ENCODE assay signal across 10 cellular contexts in the genomic region with DNA sequence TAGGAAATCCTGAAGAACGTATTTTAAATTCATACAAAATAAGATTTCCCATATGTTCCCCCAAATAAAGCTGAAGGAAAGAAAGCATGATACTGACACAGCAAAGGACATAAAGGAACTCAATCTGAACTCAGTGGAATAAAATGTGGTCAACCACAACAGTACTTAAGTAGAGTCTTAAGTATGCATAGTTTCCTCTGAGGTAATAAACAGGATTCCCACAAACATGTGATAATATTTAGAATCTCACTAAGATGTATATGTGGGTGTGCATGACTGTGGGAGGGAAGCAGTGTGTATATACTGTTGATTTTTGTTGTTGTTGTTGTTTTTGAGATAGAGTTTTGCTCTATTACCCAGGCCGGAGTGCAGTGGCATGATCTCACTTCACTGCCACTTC.
DNase-seq lines count a peak whose midpoint lies in the region; ATAC-seq and TF ChIP-seq lines count a peak whose summit lies in the region.
"Had no signal": no experiment of that assay in that cellular context is flagged by ENCODE, and none has a peak within 500 bp of the region (broad histone marks: within the 10 kb centered on the region; RNA-seq: fewer than 3 reads in every experiment).

No MANE protein-coding gene starts in this region.

- H3K4me1 ChIP-seq in breast epithelium (no peaks in the 10 kb centered on the region), aorta (ENCODE audit: control insufficient read depth in 1 of 2, insufficient read depth in 2 of 2, low read length in 2 of 2) (no peaks in the 10 kb centered on the region)

- TF ChIP-seq POLR2A in breast epithelium (IDR thresholded peaks at IDR 0.05) (no peak), lower leg skin (IDR thresholded peaks at IDR 0.05) (no peak)

- no peak overlapping the region for H3K27ac ChIP-seq in breast epithelium
- no peak overlapping the region for H3K27ac ChIP-seq in aorta (ENCODE audit: low read depth in 1 of 2, low read length in 2 of 2)

- no peaks in the 10 kb centered on the region for H3K27me3 Mint-ChIP-seq in MCF 10A (ENCODE audit: insufficient read depth, unreplicated experiment)

- peak; percentile 1 for DNase-seq in MCF 10A (ENCODE audit: unreplicated experiment)
- DNase-seq in breast epithelium (ENCODE audit: low spot score in 2 of 2), result no peak
- peak; percentile 63 for DNase-seq in fibroblast of pulmonary artery (ENCODE audit: low read depth)
- no peak for DNase-seq in lower leg skin (ENCODE audit: low spot score in 2 of 2)
- no peak for DNase-seq in aorta
- DNase-seq: left ventricle myocardium superior, RPMI8226 had no signal

- no peak overlapping the region for H3K27ac Mint-ChIP-seq in MCF 10A (ENCODE audit: low read depth, unreplicated experiment)

- TF ChIP-seq CTCF in MCF 10A (IDR thresholded peaks at IDR 0.05; ENCODE audit: unreplicated experiment) (no peak), breast epithelium (IDR thresholded peaks at IDR 0.05) (no peak), fibroblast of pulmonary artery (IDR thresholded peaks at IDR 0.05; ENCODE audit: low read length, missing control alignments) (no peak), lower leg skin (IDR thresholded peaks at IDR 0.05) (no peak)

- BruUV-seq in MCF 10A (replicated peaks; lab: Mats Ljungman, UMichigan), result no TSS peak

- H3K27me3 ChIP-seq in breast epithelium, result no peaks in the 10 kb centered on the region
- H3K27me3 ChIP-seq in aorta (ENCODE audit: control insufficient read depth in 1 of 2, insufficient read depth in 2 of 2, low read length in 1 of 2), result no peaks in the 10 kb centered on the region

- H3K9me3 ChIP-seq in breast epithelium (no peaks in the 10 kb centered on the region), aorta (ENCODE audit: control insufficient read depth, low read length) (no peaks in the 10 kb centered on the region)

- peaks cover 2% of the 10 kb centered on the region for H3K4me1 Mint-ChIP-seq in MCF 10A (ENCODE audit: insufficient read depth, unreplicated experiment)

- H3K4me3 ChIP-seq in breast epithelium, result no peak overlapping the region
- H3K4me3 ChIP-seq in fibroblast of pulmonary artery (replicated peaks; ENCODE audit: low read depth, low read length), result no peak overlapping the region
- H3K4me3 ChIP-seq in lower leg skin (ENCODE audit: low read depth, poor library complexity, severe bottlenecking), result no peak overlapping the region
- no peak overlapping the region for H3K4me3 ChIP-seq in aorta (ENCODE audit: low read length in 2 of 2)

- ATAC-seq in SK-N-SH treated with all-trans-retinoic acid at 6 μM for 48 hours (peak; percentile 88), HG03521 (IDR thresholded peaks at IDR 0.05; ENCODE audit: unreplicated experiment) (no peak), aorta (ENCODE audit: low FRiP score) (no peak), GM18909 (IDR thresholded peaks at IDR 0.05; ENCODE audit: poor library complexity, unreplicated experiment) (no peak)
- ATAC-seq: left ventricle myocardium superior had no signal

- CTCF ChIA-PET in MCF 10A (lab: Yijun Ruan, JAX), result no interaction called here

- H3K36me3 ChIP-seq in breast epithelium (no peaks in the 10 kb centered on the region), aorta (ENCODE audit: control insufficient read depth in 1 of 2, insufficient read depth in 2 of 2, low read length in 1 of 2) (peaks cover 0 to 4% of the 10 kb centered on the region in 2 donors)

- no peak overlapping the region for H3K4me3 Mint-ChIP-seq in MCF 10A (ENCODE audit: unreplicated experiment)

- intact Hi-C loops in MCF 10A (cut with micrococcal nuclease) (no loop called here), breast epithelium (cut with DNase I; ENCODE audit: low total_unique reads) (no loop called here), lower leg skin (cut with DNase I; ENCODE audit: low total_unique reads) (no loop called here), aorta (cut with DNase I) (no loop called here)

- 83 to 85% methylated on average over 2 of the region's 2 CpGs for WGBS in lower leg skin, 2 donors
- 94 to 97% methylated on average over 2 of the region's 2 CpGs for WGBS in aorta, 2 donors

- POLR2A ChIA-PET in MCF 10A (lab: Yijun Ruan, JAX), result interaction anchor here (1.1 kb wide), 1 partner anchor 10 kb away, joined by 3 read pairs; no protein-coding TSS in a partner anchor

- H3K36me3 Mint-ChIP-seq in MCF 10A (ENCODE audit: insufficient read depth, unreplicated experiment), result peaks cover 22% of the 10 kb centered on the region

- no peaks in the 10 kb centered on the region for H3K9me3 Mint-ChIP-seq in MCF 10A (ENCODE audit: unreplicated experiment)

TF ChIP-seq in SK-N-SH treated with all-trans-retinoic acid at 6 μM for 48 hours, 23 proteins besides CTCF, POLR2A, EP300 and RAD21 (continues in another document):
- no peak for TF ChIP-seq TOX (CRISPR knock-in tag; IDR thresholded peaks at IDR 0.05; ENCODE audit: borderline replicate concordance)
- no peak for TF ChIP-seq ARNTL (CRISPR knock-in tag; IDR thresholded peaks at IDR 0.05; ENCODE audit: borderline replicate concordance, low read depth)
- no peak for TF ChIP-seq ZFP30 (CRISPR knock-in tag; IDR thresholded peaks at IDR 0.05)
- TF ChIP-seq RARB (CRISPR knock-in tag; IDR thresholded peaks at IDR 0.05), result no peak
- no peak for TF ChIP-seq TCF4 (CRISPR knock-in tag; IDR thresholded peaks at IDR 0.05; ENCODE audit: borderline replicate concordance)
- TF ChIP-seq, protein P1, sequence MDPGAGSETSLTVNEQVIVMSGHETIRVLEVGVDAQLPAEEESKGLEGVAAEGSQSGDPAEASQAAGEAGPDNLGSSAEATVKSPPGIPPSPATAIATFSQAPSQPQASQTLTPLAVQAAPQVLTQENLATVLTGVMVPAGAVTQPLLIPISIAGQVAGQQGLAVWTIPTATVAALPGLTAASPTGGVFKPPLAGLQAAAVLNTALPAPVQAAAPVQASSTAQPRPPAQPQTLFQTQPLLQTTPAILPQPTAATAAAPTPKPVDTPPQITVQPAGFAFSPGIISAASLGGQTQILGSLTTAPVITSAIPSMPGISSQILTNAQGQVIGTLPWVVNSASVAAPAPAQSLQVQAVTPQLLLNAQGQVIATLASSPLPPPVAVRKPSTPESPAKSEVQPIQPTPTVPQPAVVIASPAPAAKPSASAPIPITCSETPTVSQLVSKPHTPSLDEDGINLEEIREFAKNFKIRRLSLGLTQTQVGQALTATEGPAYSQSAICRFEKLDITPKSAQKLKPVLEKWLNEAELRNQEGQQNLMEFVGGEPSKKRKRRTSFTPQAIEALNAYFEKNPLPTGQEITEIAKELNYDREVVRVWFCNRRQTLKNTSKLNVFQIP (CRISPR knock-in tag; IDR thresholded peaks at IDR 0.05; ENCODE audit: borderline replicate concordance, low read depth), result no peak
- TF ChIP-seq, protein P2, sequence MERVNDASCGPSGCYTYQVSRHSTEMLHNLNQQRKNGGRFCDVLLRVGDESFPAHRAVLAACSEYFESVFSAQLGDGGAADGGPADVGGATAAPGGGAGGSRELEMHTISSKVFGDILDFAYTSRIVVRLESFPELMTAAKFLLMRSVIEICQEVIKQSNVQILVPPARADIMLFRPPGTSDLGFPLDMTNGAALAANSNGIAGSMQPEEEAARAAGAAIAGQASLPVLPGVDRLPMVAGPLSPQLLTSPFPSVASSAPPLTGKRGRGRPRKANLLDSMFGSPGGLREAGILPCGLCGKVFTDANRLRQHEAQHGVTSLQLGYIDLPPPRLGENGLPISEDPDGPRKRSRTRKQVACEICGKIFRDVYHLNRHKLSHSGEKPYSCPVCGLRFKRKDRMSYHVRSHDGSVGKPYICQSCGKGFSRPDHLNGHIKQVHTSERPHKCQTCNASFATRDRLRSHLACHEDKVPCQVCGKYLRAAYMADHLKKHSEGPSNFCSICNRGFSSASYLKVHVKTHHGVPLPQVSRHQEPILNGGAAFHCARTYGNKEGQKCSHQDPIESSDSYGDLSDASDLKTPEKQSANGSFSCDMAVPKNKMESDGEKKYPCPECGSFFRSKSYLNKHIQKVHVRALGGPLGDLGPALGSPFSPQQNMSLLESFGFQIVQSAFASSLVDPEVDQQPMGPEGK (CRISPR knock-in tag; IDR thresholded peaks at IDR 0.05; ENCODE audit: borderline replicate concordance), result no peak
- TF ChIP-seq ZC3H10 (CRISPR knock-in tag; IDR thresholded peaks at IDR 0.05), result no peak
- no peak for TF ChIP-seq ZNF8 (CRISPR knock-in tag; IDR thresholded peaks at IDR 0.05)
- TF ChIP-seq BACH2 (CRISPR knock-in tag; IDR thresholded peaks at IDR 0.05; ENCODE audit: borderline replicate concordance), result no peak
- no peak for TF ChIP-seq ISL1 (CRISPR knock-in tag; IDR thresholded peaks at IDR 0.05)
- TF ChIP-seq, protein P3, sequence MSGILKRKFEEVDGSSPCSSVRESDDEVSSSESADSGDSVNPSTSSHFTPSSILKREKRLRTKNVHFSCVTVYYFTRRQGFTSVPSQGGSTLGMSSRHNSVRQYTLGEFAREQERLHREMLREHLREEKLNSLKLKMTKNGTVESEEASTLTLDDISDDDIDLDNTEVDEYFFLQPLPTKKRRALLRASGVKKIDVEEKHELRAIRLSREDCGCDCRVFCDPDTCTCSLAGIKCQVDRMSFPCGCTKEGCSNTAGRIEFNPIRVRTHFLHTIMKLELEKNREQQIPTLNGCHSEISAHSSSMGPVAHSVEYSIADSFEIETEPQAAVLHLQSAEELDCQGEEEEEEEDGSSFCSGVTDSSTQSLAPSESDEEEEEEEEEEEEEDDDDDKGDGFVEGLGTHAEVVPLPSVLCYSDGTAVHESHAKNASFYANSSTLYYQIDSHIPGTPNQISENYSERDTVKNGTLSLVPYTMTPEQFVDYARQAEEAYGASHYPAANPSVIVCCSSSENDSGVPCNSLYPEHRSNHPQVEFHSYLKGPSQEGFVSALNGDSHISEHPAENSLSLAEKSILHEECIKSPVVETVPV (CRISPR knock-in tag; IDR thresholded peaks at IDR 0.05), result no peak
- no peak for TF ChIP-seq ESRRG (CRISPR knock-in tag; IDR thresholded peaks at IDR 0.05)

Comparison
In these comparisons a context has a peak if more than half of its experiments do, and no peak if none do; other contexts are left out.
1. DNase-seq: peak in MCF 10A (single experiment) and fibroblast of pulmonary artery (single experiment); none in breast epithelium (0 of 2), lower leg skin (0 of 2) and aorta (0 of 2).